In the genomic region with DNA sequence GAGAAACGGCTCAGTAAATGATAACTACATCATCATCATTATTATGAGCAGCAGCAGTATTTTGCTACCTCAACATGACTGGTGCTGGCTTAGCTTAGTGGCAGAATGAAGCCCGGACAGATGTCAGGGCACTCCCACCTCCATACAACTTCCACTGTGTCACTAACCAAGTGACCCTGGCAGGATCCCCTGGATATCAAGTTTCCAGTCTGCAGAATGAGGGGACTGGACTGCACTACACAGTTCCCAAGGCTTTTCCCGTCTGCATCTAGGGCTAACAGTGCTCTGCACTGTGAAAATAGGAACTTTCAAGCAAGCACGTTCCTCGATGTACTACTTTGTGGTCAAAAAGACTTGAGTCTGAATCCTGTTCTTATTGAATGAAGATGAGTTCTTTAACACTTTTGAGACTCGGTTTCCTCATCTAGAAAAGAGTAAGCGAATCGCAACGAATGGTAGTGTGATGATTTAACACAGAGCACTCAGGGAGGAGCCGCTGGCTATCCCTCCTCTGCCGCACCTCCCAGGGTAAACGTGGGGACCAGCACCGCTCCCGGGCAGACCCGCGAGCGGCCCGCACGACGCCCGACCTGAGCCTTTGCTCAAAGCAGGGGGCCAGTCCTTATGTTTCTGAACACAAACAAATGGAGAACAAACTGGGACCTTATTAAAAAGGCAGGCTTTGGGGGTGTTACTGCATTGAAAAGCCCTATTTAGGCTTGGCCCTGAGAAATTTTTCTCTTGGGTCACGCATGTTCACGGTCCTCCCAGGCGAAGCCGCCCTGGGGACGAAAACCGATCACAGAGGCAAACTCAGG, we compare ENCODE assay signal across 1 cellular context.
TF ChIP-seq lines count a peak whose summit lies in the region.

No MANE protein-coding gene starts in this region.

TF ChIP-seq in K562, 482 proteins besides CTCF, POLR2A, EP300 and RAD21 (continued from another document and continues in another):
- TF ChIP-seq REST (CRISPR knock-in tag; IDR thresholded peaks at IDR 0.05; ENCODE audit: low read depth) (no peak), ZEB2 (IDR thresholded peaks at IDR 0.05) (no peak), ARID3B (CRISPR knock-in tag; IDR thresholded peaks at IDR 0.05; ENCODE audit: borderline replicate concordance) (no peak), ZBTB43 (CRISPR knock-in tag; IDR thresholded peaks at IDR 0.05) (no peak), MCM5 (IDR thresholded peaks at IDR 0.05; ENCODE audit: low read depth) (no peak), HDAC2 (IDR thresholded peaks at IDR 0.05) (0 out of 2 replicates have a peak, but pooled peaks have one; percentile 60), RUNX1 (IDR thresholded peaks at IDR 0.05; ENCODE audit: low read depth) (no peak; the same call in 1 of the 2 replicates), EZH2 (IDR thresholded peaks at IDR 0.05; ENCODE audit: borderline replicate concordance, low read depth, low read length) (peak; percentile 95; the same call in 1 of the 2 replicates), ZNF57 (CRISPR knock-in tag; IDR thresholded peaks at IDR 0.05) (no peak), ZNF785 (CRISPR knock-in tag; IDR thresholded peaks at IDR 0.05) (no peak), ILK (tag; IDR thresholded peaks at IDR 0.05; ENCODE audit: borderline replicate concordance, low read depth) (no peak), POU5F1 (IDR thresholded peaks at IDR 0.05; ENCODE audit: borderline replicate concordance, low read depth, low read length, partially characterized antibody) (no peak), ZBED1 (IDR thresholded peaks at IDR 0.05) (no peak), U2AF2 (optimal IDR thresholded peaks at IDR 0.05; ENCODE audit: low read depth, low read length) (no peak), RBM15 (IDR thresholded peaks at IDR 0.05; ENCODE audit: insufficient read depth, low read length) (no peak), MEF2D (tag; conservative IDR thresholded peaks at IDR 0.05; ENCODE audit: low read depth) (no peak), MTA1 (IDR thresholded peaks at IDR 0.05; ENCODE audit: borderline replicate concordance) (0 out of 2 replicates have a peak, but pooled peaks have one; percentile 35), RAD51 (IDR thresholded peaks at IDR 0.05; ENCODE audit: borderline replicate concordance, low read depth) (no peak; the same call in 1 of the 2 replicates), BHLHE40 (IDR thresholded peaks at IDR 0.05; ENCODE audit: low read length) (no peak), KLF1 (tag; IDR thresholded peaks at IDR 0.05) (0 out of 2 replicates have a peak, but pooled peaks have one; percentile 18), JUND (IDR thresholded peaks at IDR 0.05; ENCODE audit: borderline replicate concordance, low read depth, low read length) (no peak), JUND (tag; IDR thresholded peaks at IDR 0.05; ENCODE audit: borderline replicate concordance, low read depth, low read length) (no peak), NCOA6 (IDR thresholded peaks at IDR 0.05) (no peak), PURB (CRISPR knock-in tag; IDR thresholded peaks at IDR 0.05; ENCODE audit: low read depth) (no peak)
- TF ChIP-seq, protein P1, sequence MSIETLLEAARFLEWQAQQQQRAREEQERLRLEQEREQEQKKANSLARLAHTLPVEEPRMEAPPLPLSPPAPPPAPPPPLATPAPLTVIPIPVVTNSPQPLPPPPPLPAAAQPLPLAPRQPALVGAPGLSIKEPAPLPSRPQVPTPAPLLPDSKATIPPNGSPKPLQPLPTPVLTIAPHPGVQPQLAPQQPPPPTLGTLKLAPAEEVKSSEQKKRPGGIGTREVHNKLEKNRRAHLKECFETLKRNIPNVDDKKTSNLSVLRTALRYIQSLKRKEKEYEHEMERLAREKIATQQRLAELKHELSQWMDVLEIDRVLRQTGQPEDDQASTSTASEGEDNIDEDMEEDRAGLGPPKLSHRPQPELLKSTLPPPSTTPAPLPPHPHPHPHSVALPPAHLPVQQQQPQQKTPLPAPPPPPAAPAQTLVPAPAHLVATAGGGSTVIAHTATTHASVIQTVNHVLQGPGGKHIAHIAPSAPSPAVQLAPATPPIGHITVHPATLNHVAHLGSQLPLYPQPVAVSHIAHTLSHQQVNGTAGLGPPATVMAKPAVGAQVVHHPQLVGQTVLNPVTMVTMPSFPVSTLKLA (conservative IDR thresholded peaks at IDR 0.05), result peak in 1 of 2 experiments; percentile 42; a peak in 2 of 4 replicates
- TF ChIP-seq, protein P2, sequence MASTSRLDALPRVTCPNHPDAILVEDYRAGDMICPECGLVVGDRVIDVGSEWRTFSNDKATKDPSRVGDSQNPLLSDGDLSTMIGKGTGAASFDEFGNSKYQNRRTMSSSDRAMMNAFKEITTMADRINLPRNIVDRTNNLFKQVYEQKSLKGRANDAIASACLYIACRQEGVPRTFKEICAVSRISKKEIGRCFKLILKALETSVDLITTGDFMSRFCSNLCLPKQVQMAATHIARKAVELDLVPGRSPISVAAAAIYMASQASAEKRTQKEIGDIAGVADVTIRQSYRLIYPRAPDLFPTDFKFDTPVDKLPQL (IDR thresholded peaks at IDR 0.05; ENCODE audit: extremely low read depth, insufficient read length), result no peak
- TF ChIP-seq, protein P3, sequence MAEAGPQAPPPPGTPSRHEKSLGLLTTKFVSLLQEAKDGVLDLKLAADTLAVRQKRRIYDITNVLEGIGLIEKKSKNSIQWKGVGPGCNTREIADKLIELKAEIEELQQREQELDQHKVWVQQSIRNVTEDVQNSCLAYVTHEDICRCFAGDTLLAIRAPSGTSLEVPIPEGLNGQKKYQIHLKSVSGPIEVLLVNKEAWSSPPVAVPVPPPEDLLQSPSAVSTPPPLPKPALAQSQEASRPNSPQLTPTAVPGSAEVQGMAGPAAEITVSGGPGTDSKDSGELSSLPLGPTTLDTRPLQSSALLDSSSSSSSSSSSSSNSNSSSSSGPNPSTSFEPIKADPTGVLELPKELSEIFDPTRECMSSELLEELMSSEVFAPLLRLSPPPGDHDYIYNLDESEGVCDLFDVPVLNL (CRISPR knock-in tag; IDR thresholded peaks at IDR 0.05; ENCODE audit: low read depth), result no peak; the same call in 1 of the 2 replicates
- TF ChIP-seq, protein P4, sequence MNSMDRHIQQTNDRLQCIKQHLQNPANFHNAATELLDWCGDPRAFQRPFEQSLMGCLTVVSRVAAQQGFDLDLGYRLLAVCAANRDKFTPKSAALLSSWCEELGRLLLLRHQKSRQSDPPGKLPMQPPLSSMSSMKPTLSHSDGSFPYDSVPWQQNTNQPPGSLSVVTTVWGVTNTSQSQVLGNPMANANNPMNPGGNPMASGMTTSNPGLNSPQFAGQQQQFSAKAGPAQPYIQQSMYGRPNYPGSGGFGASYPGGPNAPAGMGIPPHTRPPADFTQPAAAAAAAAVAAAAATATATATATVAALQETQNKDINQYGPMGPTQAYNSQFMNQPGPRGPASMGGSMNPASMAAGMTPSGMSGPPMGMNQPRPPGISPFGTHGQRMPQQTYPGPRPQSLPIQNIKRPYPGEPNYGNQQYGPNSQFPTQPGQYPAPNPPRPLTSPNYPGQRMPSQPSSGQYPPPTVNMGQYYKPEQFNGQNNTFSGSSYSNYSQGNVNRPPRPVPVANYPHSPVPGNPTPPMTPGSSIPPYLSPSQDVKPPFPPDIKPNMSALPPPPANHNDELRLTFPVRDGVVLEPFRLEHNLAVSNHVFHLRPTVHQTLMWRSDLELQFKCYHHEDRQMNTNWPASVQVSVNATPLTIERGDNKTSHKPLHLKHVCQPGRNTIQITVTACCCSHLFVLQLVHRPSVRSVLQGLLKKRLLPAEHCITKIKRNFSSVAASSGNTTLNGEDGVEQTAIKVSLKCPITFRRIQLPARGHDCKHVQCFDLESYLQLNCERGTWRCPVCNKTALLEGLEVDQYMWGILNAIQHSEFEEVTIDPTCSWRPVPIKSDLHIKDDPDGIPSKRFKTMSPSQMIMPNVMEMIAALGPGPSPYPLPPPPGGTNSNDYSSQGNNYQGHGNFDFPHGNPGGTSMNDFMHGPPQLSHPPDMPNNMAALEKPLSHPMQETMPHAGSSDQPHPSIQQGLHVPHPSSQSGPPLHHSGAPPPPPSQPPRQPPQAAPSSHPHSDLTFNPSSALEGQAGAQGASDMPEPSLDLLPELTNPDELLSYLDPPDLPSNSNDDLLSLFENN (IDR thresholded peaks at IDR 0.05; ENCODE audit: low read depth in 2 of 2, low read length in 2 of 2), result no peak
